ENCODE assay signal across 8 cellular contexts in the genomic region with DNA sequence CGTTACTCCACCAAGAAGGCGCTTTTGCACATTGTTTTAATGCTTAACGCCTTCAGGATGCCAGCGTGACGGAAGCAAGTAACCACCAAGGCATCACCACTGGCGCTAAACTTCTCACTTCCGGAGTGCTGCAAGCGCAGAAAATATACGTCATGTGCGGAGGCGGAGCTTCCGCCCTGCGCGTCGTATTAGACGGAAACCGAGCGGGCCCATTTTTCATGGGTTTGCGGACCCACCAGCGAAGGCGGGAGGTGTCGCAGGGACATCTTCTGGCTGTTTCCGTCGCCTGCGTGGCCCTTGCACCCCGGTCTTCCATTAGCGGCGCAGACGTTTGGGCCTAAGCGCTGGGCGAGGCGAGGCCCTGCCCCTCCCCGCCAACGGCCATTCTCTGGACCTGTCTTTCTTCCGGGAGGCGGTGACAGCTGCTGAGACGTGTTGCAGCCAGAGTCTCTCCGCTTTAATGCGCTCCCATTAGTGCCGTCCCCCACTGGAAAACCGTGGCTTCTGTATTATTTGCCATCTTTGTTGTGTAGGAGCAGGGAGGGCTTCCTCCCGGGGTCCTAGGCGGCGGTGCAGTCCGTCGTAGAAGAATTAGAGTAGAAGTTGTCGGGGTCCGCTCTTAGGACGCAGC.
DNase-seq lines count a peak whose midpoint lies in the region; ATAC-seq, FAIRE-seq and TF ChIP-seq lines count a peak whose summit lies in the region.

A gene (plus strand): TSS at position 403 of the 631 bp plus-strand sequence. CDS start 235 bp downstream, outside the sequence.

- FAIRE-seq in islet of Langerhans (lab: Jason Lieb, UNC): peak; percentile 49

- DNase-seq in AG09309 (ENCODE audit: low read depth): peak; percentile 79
- peak; percentile 75 for DNase-seq in NCI-H446 treated with DMSO at 0.1 percent for 48 hours (lab: John Stamatoyannopoulos, UW)
- peak; percentile 95 for DNase-seq in cerebellar cortex (ENCODE audit: low spot score)
- DNase-seq in stimulated activated CD4-positive, alpha-beta T cell treated with anti-CD3 and anti-CD28 coated beads, Interleukin-12 subunit alpha, Interleukin-12 subunit beta, amount 100 ng/mL, for 4 hours: peak; percentile 92

- H3K4me3 ChIP-seq in AG09309 (ENCODE audit: control insufficient read depth, low read depth, low read length): peak within 1 kb of the TSS; percentile 88

- ATAC-seq in GM19025 (IDR thresholded peaks at IDR 0.05; ENCODE audit: low read depth, unreplicated experiment) (peak; percentile 85), HG03342 (IDR thresholded peaks at IDR 0.05; ENCODE audit: unreplicated experiment) (peak; percentile 81)
- peak; percentile 85 to 90 for ATAC-seq in activated CD4-positive, CD25-positive, alpha-beta regulatory T cell treated with anti-CD3 and anti-CD28 coated beads, Interleukin-2, amount 50 U/mL, for 24 hours

- no peak for TF ChIP-seq CTCF in AG09309 (IDR thresholded peaks at IDR 0.05; ENCODE audit: control insufficient read depth, insufficient read depth, low read depth, low read length, missing control alignments)

Comparison
In these comparisons a context has a peak if more than half of its experiments do, and no peak if none do; other contexts are left out.
1. Peak in every context shown above with its lines: DNase-seq, ATAC-seq and H3K4me3 ChIP-seq.